8 cellular contexts compared by ENCODE assay signal in genomic region chr16:50627419-50627818, GRCh38. TPM values are rescaled to one million over a fixed set of nuclear protein-coding genes. Genes with fewer than 3 reads are reported as not detected.
DNase-seq lines count a peak whose midpoint lies in the region; ATAC-seq and TF ChIP-seq lines count a peak whose summit lies in the region.

No MANE protein-coding gene starts in this region.

- no peaks in the 10 kb centered on the region for H3F3A ChIP-seq in DOHH2 (ENCODE audit: control insufficient read depth, insufficient read depth)

- no peaks in the 10 kb centered on the region for H3K9me3 ChIP-seq in DOHH2 (ENCODE audit: control insufficient read depth, insufficient read depth, low read length)

- no peak overlapping the region for H3K27ac ChIP-seq in DOHH2 (ENCODE audit: low read depth, low read length)

- no peaks in the 10 kb centered on the region for H3K9me2 ChIP-seq in DOHH2 (replicated peaks; ENCODE audit: control insufficient read depth, low read length)

- no peaks in the 10 kb centered on the region for H3K27me3 ChIP-seq in DOHH2 (ENCODE audit: control insufficient read depth, low read length)

- DNase-seq in NCI-H446 (lab: John Stamatoyannopoulos, UW): peak; percentile 51 to 79
- peak in 1 of 2 donors; percentile 31 for DNase-seq in activated naive CD4-positive, alpha-beta T cell treated with anti-CD3 and anti-CD28 coated beads, Interleukin-2, amount 50 U/mL, for 72 hours (ENCODE audit: low spot score in 2 of 2)
- peak; percentile 7 for DNase-seq in kidney glomerular epithelial cell (lab: John Stamatoyannopoulos, UW)
- DNase-seq in stimulated activated naive CD4-positive, alpha-beta T cell (lab: John Stamatoyannopoulos, UW): peak; percentile 10 to 59 (median 48)

- H3K4me3 ChIP-seq in DOHH2 (ENCODE audit: low read length): no peak overlapping the region

- no peaks in the 10 kb centered on the region for H3K79me2 ChIP-seq in DOHH2 (ENCODE audit: control insufficient read depth, low read length)

- no peaks in the 10 kb centered on the region for H3K4me1 ChIP-seq in DOHH2 (ENCODE audit: control insufficient read depth, low read length)

- TF ChIP-seq CTCF in DOHH2 (IDR thresholded peaks at IDR 0.05; ENCODE audit: low read depth, low read length, poor library complexity, severe bottlenecking): peak; percentile 14

- no peaks in the 10 kb centered on the region for H3K36me3 Mint-ChIP-seq in activated naive CD4-positive, alpha-beta T cell treated with anti-CD3 and anti-CD28 coated beads, Interleukin-2, amount 50 U/mL, for 72 hours

- H4K20me1 ChIP-seq in DOHH2 (ENCODE audit: control insufficient read depth, insufficient read depth, low read depth, low read length): no peaks in the 10 kb centered on the region

- no peaks in the 10 kb centered on the region for H3K36me3 ChIP-seq in DOHH2 (ENCODE audit: control insufficient read depth, low read length)

- H3K4me2 ChIP-seq in DOHH2 (ENCODE audit: low read length): no peak overlapping the region

- peak overlapping the region; percentile 83 to 92 for H3K27ac Mint-ChIP-seq in activated naive CD4-positive, alpha-beta T cell treated with anti-CD3 and anti-CD28 coated beads, Interleukin-2, amount 50 U/mL, for 72 hours

- ATAC-seq in activated naive CD4-positive, alpha-beta T cell treated with anti-CD3 and anti-CD28 coated beads, Interleukin-2, amount 50 U/mL, for 72 hours: peak; percentile 74 to 75
- ATAC-seq in GM21447 (IDR thresholded peaks at IDR 0.05; ENCODE audit: unreplicated experiment) (no peak), HG03565 (IDR thresholded peaks at IDR 0.05; ENCODE audit: unreplicated experiment) (no peak), GM19023 (IDR thresholded peaks at IDR 0.05; ENCODE audit: unreplicated experiment) (no peak)

- no peaks in the 10 kb centered on the region for H3K9me3 Mint-ChIP-seq in activated naive CD4-positive, alpha-beta T cell treated with anti-CD3 and anti-CD28 coated beads, Interleukin-2, amount 50 U/mL, for 72 hours

RNA-seq across cellular contexts. Expression of gene SNX20, which starts 53.7 kb away (rescaled TPM):
- total RNA-seq in activated naive CD4-positive, alpha-beta T cell treated with anti-CD3 and anti-CD28 coated beads, Interleukin-2, amount 50 U/mL, for 72 hours: 10 to 100 TPM; 36.7 to 48.4 TPM

Comparison
In these comparisons a context has a peak if more than half of its experiments do, and no peak if none do; other contexts are left out.
1. ATAC-seq: peak in activated naive CD4-positive, alpha-beta T cell treated with anti-CD3 and anti-CD28 coated beads, Interleukin-2, amount 50 U/mL, for 72 hours (2 of 2); none in GM21447 (single experiment), HG03565 (single experiment) and GM19023 (single experiment).